In genomic region chr1:45569571-45569961, GRCh38 we compare ENCODE assay signal across 12 cellular contexts. TPM values are rescaled to one million over a fixed set of nuclear protein-coding genes. Genes with fewer than 3 reads are reported as not detected.
DNase-seq lines count a peak whose midpoint lies in the region; ATAC-seq and TF ChIP-seq lines count a peak whose summit lies in the region.
"Had no signal": no experiment of that assay in that cellular context is flagged by ENCODE, and none has a peak within 500 bp of the region (broad histone marks: within the 10 kb centered on the region; RNA-seq: fewer than 3 reads in every experiment).

No MANE protein-coding gene starts in this region.

- DNase-seq in NCI-H2171 treated with DMSO at 0.1 percent for 48 hours (lab: John Stamatoyannopoulos, UW) (peak; percentile 52), NCI-H2171 (lab: John Stamatoyannopoulos, UW) (no peak), PC-3 (no peak), dorsolateral prefrontal cortex (peak in 1 of 10 donors; percentile 16)
- no peak for DNase-seq in stimulated activated effector memory CD8-positive, alpha-beta T cell treated with anti-CD3 and anti-CD28 coated beads, Interleukin-12 subunit alpha, Interleukin-12 subunit beta, amount 100 ng/mL, for 72 hours (ENCODE audit: low spot score in 2 of 2)

- peaks cover 6% of the 10 kb centered on the region for H3K4me1 Mint-ChIP-seq in stimulated activated effector memory CD8-positive, alpha-beta T cell treated with anti-CD3 and anti-CD28 coated beads, Interleukin-12 subunit alpha, Interleukin-12 subunit beta, amount 100 ng/mL, for 72 hours

- H3K9me2 ChIP-seq in PC-3 (replicated peaks; ENCODE audit: low read length) = no peaks in the 10 kb centered on the region

- H3K4me1 ChIP-seq in PC-3 (ENCODE audit: insufficient read depth, low read length) = no peaks in the 10 kb centered on the region

- H3K9me3 ChIP-seq in PC-3 (ENCODE audit: low read length) = no peaks in the 10 kb centered on the region
- H3K9me3 ChIP-seq: BLaER1 treated with 17β-estradiol and CSF1 and Interleukin-3, amounts not matched to agents 10 nM and 100 nM; right atrium auricular region had no signal

- H3K27ac Mint-ChIP-seq in stimulated activated effector memory CD8-positive, alpha-beta T cell treated with anti-CD3 and anti-CD28 coated beads, Interleukin-12 subunit alpha, Interleukin-12 subunit beta, amount 100 ng/mL, for 72 hours = peak overlapping the region; percentile 32
- H3K27ac Mint-ChIP-seq: activated T-helper 2 cell treated with anti-CD3 and anti-CD28 coated beads, Interferon-gamma antibody, Interleukin-2, Interleukin-4, amounts not matched to agents 10 μg/mL and 5 μg/mL and 100 μg/mL, durations not matched to agents 14 hours and 24 hours and 36 hours; type B pancreatic cell had no signal

- H3K79me2 ChIP-seq in PC-3 (ENCODE audit: low read length) = no peaks in the 10 kb centered on the region

- H3K4me2 ChIP-seq in PC-3 (ENCODE audit: low read length) = no peak overlapping the region
- H3K4me2 ChIP-seq: BLaER1 treated with 17β-estradiol and CSF1 and Interleukin-3, amounts not matched to agents 10 nM and 100 nM had no signal

- no peaks in the 10 kb centered on the region for H3F3A ChIP-seq in PC-3 (ENCODE audit: low read length, unreplicated experiment)

- H3K36me3 Mint-ChIP-seq in stimulated activated effector memory CD8-positive, alpha-beta T cell treated with anti-CD3 and anti-CD28 coated beads, Interleukin-12 subunit alpha, Interleukin-12 subunit beta, amount 100 ng/mL, for 72 hours = peaks cover 64% of the 10 kb centered on the region

- H3K9ac ChIP-seq in PC-3 (ENCODE audit: low read length) = no peak overlapping the region

- no peak overlapping the region for H2AFZ ChIP-seq in PC-3 (ENCODE audit: low read length)

- no peaks in the 10 kb centered on the region for H4K20me1 ChIP-seq in PC-3 (ENCODE audit: low read length)

- H3K27ac ChIP-seq in PC-3 (ENCODE audit: low read length) = no peak overlapping the region
- H3K27ac ChIP-seq in dorsolateral prefrontal cortex = peak overlapping the region in 32 of 59 donors; percentile 5 to 79 (median 52)

- TF ChIP-seq CTCF in PC-3 (conservative IDR thresholded peaks at IDR 0.05; ENCODE audit: low read depth, low read length) = no peak
- TF ChIP-seq CTCF in dorsolateral prefrontal cortex (IDR thresholded peaks at IDR 0.05 in 54 of 56, conservative IDR thresholded peaks at IDR 0.05 in 2 of 56; ENCODE audit: low read depth in 1 of 56, partially characterized antibody in 56 of 56) = no peak

- intact Hi-C loops in PC-3 (cut with micrococcal nuclease) = no loop called here
- intact Hi-C loops in dorsolateral prefrontal cortex (cut with DNase I) = loop anchor here (1.0 to 5.0 kb wide), 4 partner anchors 72 to 227 kb away; partner anchors contain the start of genes MUTYH (in 1 of the 2) and TOE1 (in 1 of the 2)

- H3K27me3 ChIP-seq in PC-3 (ENCODE audit: low read length) = no peaks in the 10 kb centered on the region
- H3K27me3 ChIP-seq in dorsolateral prefrontal cortex = no peaks in the 10 kb centered on the region
- H3K27me3 ChIP-seq: BLaER1 treated with 17β-estradiol and CSF1 and Interleukin-3, amounts not matched to agents 10 nM and 100 nM; right atrium auricular region had no signal

- H3K36me3 ChIP-seq in PC-3 (ENCODE audit: low read depth, low read length) = peaks cover 33% of the 10 kb centered on the region

- no peaks in the 10 kb centered on the region for H3K9me3 Mint-ChIP-seq in stimulated activated effector memory CD8-positive, alpha-beta T cell treated with anti-CD3 and anti-CD28 coated beads, Interleukin-12 subunit alpha, Interleukin-12 subunit beta, amount 100 ng/mL, for 72 hours
- H3K9me3 Mint-ChIP-seq: activated T-helper 2 cell treated with anti-CD3 and anti-CD28 coated beads, Interferon-gamma antibody, Interleukin-2, Interleukin-4, amounts not matched to agents 10 μg/mL and 5 μg/mL and 100 μg/mL, durations not matched to agents 14 hours and 24 hours and 36 hours; type B pancreatic cell had no signal

- no TSS peak for BruUV-seq in PC-3 (replicated peaks; lab: Mats Ljungman, UMichigan)

- POLR2A ChIA-PET in PC-3 (lab: Charles Lee; ENCODE audit: unreplicated experiment) = interaction anchor here (1.1 kb wide), 1 partner anchor 48 kb away, joined by 4 read pairs; the partner anchor contains the start of gene PRDX1

- H3K4me3 Mint-ChIP-seq in stimulated activated effector memory CD8-positive, alpha-beta T cell treated with anti-CD3 and anti-CD28 coated beads, Interleukin-12 subunit alpha, Interleukin-12 subunit beta, amount 100 ng/mL, for 72 hours = no peak overlapping the region
- H3K4me3 Mint-ChIP-seq: type B pancreatic cell had no signal

- peak; percentile 14 for ATAC-seq in PC-3
- ATAC-seq in stimulated activated effector memory CD8-positive, alpha-beta T cell treated with anti-CD3 and anti-CD28 coated beads, Interleukin-12 subunit alpha, Interleukin-12 subunit beta, amount 100 ng/mL, for 72 hours = no peak
- ATAC-seq in GM18511 (IDR thresholded peaks at IDR 0.05; ENCODE audit: unreplicated experiment) = no peak
- no peak for ATAC-seq in GM18909 (IDR thresholded peaks at IDR 0.05; ENCODE audit: poor library complexity, unreplicated experiment)
- no peak for ATAC-seq in HG03097 (IDR thresholded peaks at IDR 0.05; ENCODE audit: low FRiP score, unreplicated experiment)

- CTCF ChIA-PET in PC-3 (lab: Charles Lee) = interaction anchor here (0.6 to 1.0 kb wide), 3 partner anchors 48 to 56 kb away, joined by 3 to 5 read pairs (median 5); partner anchors contain the start of gene PRDX1

- H3K4me3 ChIP-seq in PC-3 (ENCODE audit: low read length) (no peak overlapping the region), dorsolateral prefrontal cortex (no peak overlapping the region)
- H3K4me3 ChIP-seq: BLaER1 treated with 17β-estradiol and CSF1 and Interleukin-3, amounts not matched to agents 10 nM and 100 nM; right atrium auricular region had no signal

RNA-seq across cellular contexts. Expression of gene NASP, which starts 14.3 kb away (rescaled TPM):
- total RNA-seq in PC-3 (2014; rRNA removed) (119 and 122 TPM in 2 replicates), dorsolateral prefrontal cortex (100 to 1,000 TPM in 41 of 120 experiments, 10 to 100 TPM in 79; 47.7 to 170 (median 91.5) TPM)

RNA-seq across cellular contexts. Expression of gene AKR1A1, which starts 18.9 kb away (rescaled TPM):
- total RNA-seq in PC-3 (2014; rRNA removed) (86.1 and 94.9 TPM in 2 replicates), dorsolateral prefrontal cortex (100 to 1,000 TPM in 1 of 120 experiments, 10 to 100 TPM in 119; 34.4 to 104 (median 68.7) TPM)

RNA-seq across cellular contexts. Expression of gene PRDX1, which starts 47.9 kb away (rescaled TPM):
- total RNA-seq in PC-3 (2014; rRNA removed) (749 and 967 TPM in 2 replicates), dorsolateral prefrontal cortex (100 to 1,000 TPM; 252 to 454 (median 339) TPM)

RNA-seq across cellular contexts. Expression of gene CCDC17, which starts 54.3 kb away (rescaled TPM):
- total RNA-seq in PC-3 (2014; rRNA removed) (1.6 and 1.9 TPM in 2 replicates), dorsolateral prefrontal cortex (1 to 10 TPM in 110 of 120 experiments, under 1 TPM in 10; 0.59 to 6.5 (median 2.2) TPM)
